Comparison of ENCODE assay signal across 32 cellular contexts in the genomic region with DNA sequence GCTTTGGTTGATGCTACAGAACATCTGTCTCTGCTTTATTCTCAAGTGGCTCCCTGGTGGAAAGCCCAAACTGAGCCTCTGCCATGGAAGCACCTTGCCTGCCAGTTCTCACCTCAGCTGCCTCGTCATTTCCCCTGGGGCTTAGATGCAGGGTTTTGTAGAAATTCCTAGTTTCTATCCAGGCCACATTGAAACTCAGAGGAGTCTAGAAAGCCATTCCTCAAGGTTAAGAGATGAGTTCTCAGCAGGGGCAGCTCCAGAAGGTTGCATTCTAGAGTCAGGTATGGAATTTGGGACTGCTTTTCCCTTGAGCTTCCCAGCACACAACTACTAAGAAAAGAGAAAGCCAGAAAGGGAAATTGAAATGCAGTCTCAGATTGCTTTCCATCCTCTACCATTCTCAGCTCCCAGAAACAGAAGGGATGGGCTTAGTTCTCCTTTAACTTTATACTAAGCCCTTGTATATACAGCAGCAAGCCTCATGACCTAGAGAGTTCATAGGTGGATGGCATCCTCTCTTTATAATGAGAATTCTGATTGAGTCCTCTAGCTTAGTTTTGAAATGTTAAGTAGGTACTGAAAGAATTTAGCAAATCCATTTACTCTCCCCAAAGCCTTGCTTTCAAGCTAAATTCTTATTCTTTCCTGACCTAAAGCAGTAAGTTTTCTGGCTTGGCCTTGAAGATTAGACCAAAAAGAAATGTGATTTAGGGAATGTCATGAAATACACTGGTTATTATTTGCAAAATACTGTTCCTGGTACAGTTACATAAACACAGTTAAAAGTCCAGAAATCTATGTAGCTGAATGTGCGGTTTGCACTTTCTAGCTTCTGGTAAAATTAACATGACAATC.
DNase-seq lines count a peak whose midpoint lies in the region; ATAC-seq and TF ChIP-seq lines count a peak whose summit lies in the region.
"Had no signal": no experiment of that assay in that cellular context is flagged by ENCODE, and none has a peak within 500 bp of the region (broad histone marks: within the 10 kb centered on the region; RNA-seq: fewer than 3 reads in every experiment).

No MANE protein-coding gene starts in this region.

- H3K4me1 Mint-ChIP-seq in nephron progenitor cell, result peaks cover 14% of the 10 kb centered on the region
- H3K4me1 Mint-ChIP-seq: T-helper 17 cell had no signal

- H3K36me3 Mint-ChIP-seq in nephron progenitor cell (ENCODE audit: low read depth), result no peaks in the 10 kb centered on the region
- H3K36me3 Mint-ChIP-seq: activated naive CD8-positive, alpha-beta T cell; CD14-positive monocyte had no signal

- H3K36me3 ChIP-seq in thoracic aorta, result no peaks in the 10 kb centered on the region
- H3K36me3 ChIP-seq: cardiac muscle cell, heart left ventricle, right atrium auricular region had no signal

- H3K27me3 ChIP-seq in foreskin keratinocyte (peaks cover 27% of the 10 kb centered on the region), thoracic aorta (replicated peaks; ENCODE audit: insufficient read depth) (no peaks in the 10 kb centered on the region)
- H3K27me3 ChIP-seq: cardiac muscle cell, heart left ventricle, right atrium auricular region had no signal

- no peaks in the 10 kb centered on the region for H3K9me3 ChIP-seq in thoracic aorta
- H3K9me3 ChIP-seq: heart left ventricle, right atrium auricular region had no signal

- TF ChIP-seq CTCF in foreskin keratinocyte (conservative IDR thresholded peaks at IDR 0.05) (no peak), thoracic aorta (IDR thresholded peaks at IDR 0.05) (no peak), nephron progenitor cell (IDR thresholded peaks at IDR 0.05) (no peak)

- H3K4me3 ChIP-seq in thoracic aorta, result peak overlapping the region; percentile 5
- H3K4me3 ChIP-seq: cardiac muscle cell, coronary artery, heart left ventricle, lung, right atrium auricular region had no signal

- ATAC-seq in foreskin keratinocyte, result peak; percentile 50
- ATAC-seq in thoracic aorta (ENCODE audit: insufficient number of reproducible peaks, low FRiP score, low read depth), result no peak
- ATAC-seq: heart left ventricle, PC-3, Right ventricle myocardium inferior, SK-N-SH treated with all-trans-retinoic acid at 6 μM for 48 hours, T-helper 17 cell had no signal

- DNase-seq in DMS 273 (lab: John Stamatoyannopoulos, UW; ENCODE audit: unreplicated experiment) (peak; percentile 17), DMS 273 treated with DMSO at 0.1 percent for 48 hours (lab: John Stamatoyannopoulos, UW) (no peak), M059J (ENCODE audit: low read depth) (peak; percentile 14), foreskin keratinocyte (peak in 1 of 2 donors; percentile 10), thoracic aorta (ENCODE audit: low spot score) (no peak), nephron progenitor cell (no peak), NCI-H146 (lab: John Stamatoyannopoulos, UW) (no peak), NCI-H187 (lab: John Stamatoyannopoulos, UW) (no peak)
- DNase-seq: activated CD4-positive, alpha-beta T cell treated with anti-CD3 and anti-CD28 coated beads for 4 hours; activated effector memory CD4-positive, alpha-beta T cell treated with Interleukin-2 at 50 U/mL for 16 hours; activated T-cell treated with anti-CD3 and anti-CD28 coated beads for 4 hours; anterior cingulate cortex; effector memory CD4-positive, alpha-beta T cell; erythroblast; H7; heart left ventricle; NCI-H1436 treated with DMSO at 0.1 percent for 48 hours; PC-3; stimulated activated CD4-positive, alpha-beta T cell treated with anti-CD3 and anti-CD28 coated beads, Interleukin-4, amount 100 ng/mL, for 1 hour; substantia nigra; T-helper 17 cell had no signal

- no peaks in the 10 kb centered on the region for H3K4me1 ChIP-seq in foreskin keratinocyte
- peaks cover 12 to 64% of the 10 kb centered on the region in 2 donors for H3K4me1 ChIP-seq in thoracic aorta (ENCODE audit: control insufficient read depth in 1 of 2, low read depth in 2 of 2)
- H3K4me1 ChIP-seq: parathyroid adenoma, right atrium auricular region had no signal

- no peaks in the 10 kb centered on the region for H3K27me3 Mint-ChIP-seq in nephron progenitor cell (ENCODE audit: low read depth, poor library complexity)
- H3K27me3 Mint-ChIP-seq: activated naive CD8-positive, alpha-beta T cell; T-helper 17 cell had no signal

- H3K9me3 Mint-ChIP-seq in nephron progenitor cell, result no peaks in the 10 kb centered on the region
- H3K9me3 Mint-ChIP-seq: CD14-positive monocyte, nephron had no signal

- H3K27ac Mint-ChIP-seq in nephron progenitor cell, result no peak overlapping the region
- H3K27ac Mint-ChIP-seq: activated naive CD8-positive, alpha-beta T cell; nephron; T-helper 17 cell had no signal

- H3K27ac ChIP-seq in foreskin keratinocyte (no peak overlapping the region), thoracic aorta (peak overlapping the region; percentile 72 to 78)
- H3K27ac ChIP-seq: 22Rv1, cardiac muscle cell, heart left ventricle, parathyroid adenoma, right atrium auricular region had no signal

- no peak overlapping the region for H3K4me3 Mint-ChIP-seq in nephron progenitor cell
- H3K4me3 Mint-ChIP-seq: activated naive CD8-positive, alpha-beta T cell; CD14-positive monocyte; nephron; T-helper 17 cell had no signal

Comparison
In these comparisons a context has a peak if more than half of its experiments do, and no peak if none do; other contexts are left out.
1. DNase-seq: peak in DMS 273 (single experiment) and M059J (single experiment); none in DMS 273 treated with DMSO at 0.1 percent for 48 hours (single experiment), thoracic aorta (single experiment), nephron progenitor cell (single experiment), NCI-H146 (single experiment) and NCI-H187 (0 of 2).